7 cellular contexts compared by ENCODE assay signal in genomic region chr6:116667620-116668019, GRCh38. TPM values are rescaled to one million over a fixed set of nuclear protein-coding genes. Genes with fewer than 3 reads are reported as not detected.
DNase-seq lines count a peak whose midpoint lies in the region; ATAC-seq and TF ChIP-seq lines count a peak whose summit lies in the region.

No MANE protein-coding gene starts in this region.

- H3K27ac ChIP-seq in iPS-20b (ENCODE audit: low read length), result no peak overlapping the region
- H3K27ac ChIP-seq in upper lobe of right lung, result no peak overlapping the region

- peak overlapping the region; percentile 98 for H3K9ac ChIP-seq in iPS-20b (ENCODE audit: low read depth, low read length)

- intact Hi-C loops in upper lobe of right lung (cut with DNase I), result no loop called here

- H3K4me1 ChIP-seq in iPS-20b (ENCODE audit: insufficient read depth, low read length) (peaks cover 7% of the 10 kb centered on the region; the same call in 1 of the 2 replicates), upper lobe of right lung (peaks cover 21% of the 10 kb centered on the region)

- DNase-seq in upper lobe of right lung (no peak), NK-92 (lab: John Stamatoyannopoulos, UW; ENCODE audit: unreplicated experiment) (no peak), NCI-H524 treated with DMSO at 0.1 percent for 48 hours (lab: John Stamatoyannopoulos, UW) (no peak)

- H3K27me3 ChIP-seq in iPS-20b (ENCODE audit: insufficient read depth, low read length), result no peaks in the 10 kb centered on the region
- no peaks in the 10 kb centered on the region for H3K27me3 ChIP-seq in upper lobe of right lung

- peak; percentile 27 for ATAC-seq in GM18909 (IDR thresholded peaks at IDR 0.05; ENCODE audit: poor library complexity, unreplicated experiment)
- ATAC-seq in HG03469 (IDR thresholded peaks at IDR 0.05; ENCODE audit: unreplicated experiment), result peak; percentile 36
- ATAC-seq in upper lobe of right lung, result peak; percentile 39

- H3K36me3 ChIP-seq in iPS-20b (ENCODE audit: insufficient read depth, low read depth, low read length) (no peaks in the 10 kb centered on the region), upper lobe of right lung (no peaks in the 10 kb centered on the region)

- H3K4me3 ChIP-seq in WI38 (ENCODE audit: low read depth, low read length) (peak overlapping the region; percentile 75), iPS-20b (ENCODE audit: low read length) (peak overlapping the region; percentile 100), upper lobe of right lung (peak overlapping the region; percentile 94)

- no peaks in the 10 kb centered on the region for H3K9me3 ChIP-seq in iPS-20b (ENCODE audit: insufficient read depth, low read depth, low read length)
- no peaks in the 10 kb centered on the region for H3K9me3 ChIP-seq in upper lobe of right lung

- TF ChIP-seq CTCF in WI38 (IDR thresholded peaks at IDR 0.05; ENCODE audit: low read depth, low read length), result no peak
- no peak for TF ChIP-seq CTCF in upper lobe of right lung (IDR thresholded peaks at IDR 0.05)

RNA-seq across cellular contexts. Expression of gene ZUP1, which starts 0.9 kb away (rescaled TPM):
- total RNA-seq in upper lobe of right lung, result 11.0 TPM

RNA-seq across cellular contexts. Expression of gene KPNA5, which starts 13.4 kb away (rescaled TPM):
- total RNA-seq in upper lobe of right lung, result 18.1 TPM

RNA-seq across cellular contexts. Expression of gene RSPH4A, which starts 51.3 kb away (rescaled TPM):
- total RNA-seq in upper lobe of right lung, result 0.72 TPM
